Comparison of ENCODE assay signal across 8 cellular contexts in the genomic region with DNA sequence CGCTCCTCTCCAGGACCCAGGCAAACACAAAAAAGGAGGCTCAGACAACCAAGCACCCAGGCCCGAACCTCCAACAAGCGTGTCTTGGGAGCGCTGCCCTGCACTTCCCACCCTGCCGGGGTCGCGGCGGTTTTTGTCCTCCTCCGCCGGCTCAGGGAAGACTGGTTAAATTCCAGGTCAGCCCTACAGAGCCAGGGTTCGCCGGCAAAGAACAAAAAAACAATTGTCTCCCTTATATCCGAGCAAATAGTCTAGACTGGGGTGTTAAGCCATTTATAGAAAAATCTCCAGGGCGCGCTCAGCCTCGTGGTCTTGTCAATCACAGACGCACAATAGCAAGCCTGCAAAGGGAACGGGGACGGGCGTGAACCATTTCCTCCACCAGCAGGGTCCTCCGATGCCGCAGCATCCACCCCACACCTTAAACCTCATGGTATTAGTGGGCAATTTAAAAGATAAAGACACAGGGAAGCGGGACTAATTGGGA. TPM values are rescaled to one million over a fixed set of nuclear protein-coding genes. Genes with fewer than 3 reads are reported as not detected.
DNase-seq lines count a peak whose midpoint lies in the region; ATAC-seq and TF ChIP-seq lines count a peak whose summit lies in the region.

No MANE protein-coding gene starts in this region.

- H3K27me3 ChIP-seq in adrenal gland (no peaks in the 10 kb centered on the region), iPS-15b (ENCODE audit: control insufficient read depth, insufficient read depth, low read length) (peaks cover 23% of the 10 kb centered on the region)

- H3K9ac ChIP-seq in iPS-15b (ENCODE audit: low read depth, low read length) = peak overlapping the region; percentile 32

- intact Hi-C loops in adrenal gland (cut with DNase I) = no loop called here

- H3K9me3 ChIP-seq in adrenal gland (replicated peaks in 1 of 3) (no peaks in the 10 kb centered on the region), iPS-15b (ENCODE audit: control insufficient read depth, insufficient read depth, low read length) (no peaks in the 10 kb centered on the region)

- H3K27ac ChIP-seq in adrenal gland = peak overlapping the region in 3 of 5 donors; percentile 5 to 73 (median 64)

- DNase-seq in GM13977 (ENCODE audit: low spot score) (peak; percentile 65), adrenal gland (peak in 4 of 7 donors; percentile 16 to 24 (median 20)), skeletal muscle cell (ENCODE audit: low read depth) (no peak), NCI-H2171 (lab: John Stamatoyannopoulos, UW) (no peak), COR-L47 (lab: John Stamatoyannopoulos, UW) (no peak), NCI-H446 treated with DMSO at 0.1 percent for 48 hours (lab: John Stamatoyannopoulos, UW) (no peak)

- H3K36me3 ChIP-seq in adrenal gland (replicated peaks in 1 of 2) = no peaks in the 10 kb centered on the region
- H3K36me3 ChIP-seq in iPS-15b (ENCODE audit: control insufficient read depth, insufficient read depth, low read length) = no peaks in the 10 kb centered on the region

- 46 to 69% (median 55%) methylated on average over 21 to 23 of the region's 23 CpGs for WGBS in adrenal gland, 4 donors

- H3K4me1 ChIP-seq in adrenal gland (replicated peaks in 1 of 2) = peaks cover 0 to 6% of the 10 kb centered on the region in 2 donors
- peaks cover 15% of the 10 kb centered on the region for H3K4me1 ChIP-seq in iPS-15b (ENCODE audit: control insufficient read depth, insufficient read depth, low read length)

- no peak for ATAC-seq in GM18909 (IDR thresholded peaks at IDR 0.05; ENCODE audit: poor library complexity, unreplicated experiment)

- in situ Hi-C loops in GM13977 (cut with MboI; ENCODE audit: low pct_unique_long_range_greater_than_20kb, low sequenced_read_pairs, unreplicated experiment) = no loop called here

- peak overlapping the region in 1 of 4 donors; percentile 70 for H3K4me3 ChIP-seq in adrenal gland
- H3K4me3 ChIP-seq in iPS-15b (ENCODE audit: low read depth, low read length) = peak overlapping the region; percentile 85
- H3K4me3 ChIP-seq in skeletal muscle cell (ENCODE audit: low read depth, low read length) = peak overlapping the region; percentile 45

- TF ChIP-seq POLR2A in adrenal gland (IDR thresholded peaks at IDR 0.05) = no peak

- TF ChIP-seq CTCF in GM13977 (IDR thresholded peaks at IDR 0.05; ENCODE audit: extremely low read depth, insufficient read depth, missing control alignments) (no peak), adrenal gland (IDR thresholded peaks at IDR 0.05) (no peak)

RNA-seq across cellular contexts. Expression of a gene that starts 46.9 kb away (rescaled TPM):
- total RNA-seq in adrenal gland = 10 to 100 TPM in 7 of 8 donors, 1 to 10 TPM in 1; 9.4 to 41.5 (median 23.6) TPM
- polyA plus RNA-seq in adrenal gland = 1 to 10 TPM; 2.1 to 7.9 (median 6.2) TPM

Comparison
In these comparisons a context has a peak if more than half of its experiments do, and no peak if none do; other contexts are left out.
1. DNase-seq: peak in GM13977 (single experiment) and adrenal gland (4 of 7); none in skeletal muscle cell (single experiment), NCI-H2171 (single experiment), COR-L47 (single experiment) and NCI-H446 treated with DMSO at 0.1 percent for 48 hours (single experiment).